1 cellular context compared by ENCODE assay signal in genomic region chr16:14110728-14111251, GRCh38.
TF ChIP-seq lines count a peak whose summit lies in the region.

No MANE protein-coding gene starts in this region.

TF ChIP-seq in HEK293, 187 proteins besides CTCF, POLR2A, EP300 and RAD21 (continued from another document):
- TF ChIP-seq GLIS1 (tag by site-specific recombination; IDR thresholded peaks at IDR 0.05) (no peak), ZSCAN16 (tag by site-specific recombination; IDR thresholded peaks at IDR 0.05) (no peak), SP3 (tag by site-specific recombination; IDR thresholded peaks at IDR 0.05) (no peak), SCRT1 (tag by site-specific recombination; IDR thresholded peaks at IDR 0.05; ENCODE audit: borderline replicate concordance) (no peak), GFI1B (tag by site-specific recombination; IDR thresholded peaks at IDR 0.05) (no peak), ZNF202 (tag by site-specific recombination; IDR thresholded peaks at IDR 0.05; ENCODE audit: borderline replicate concordance) (no peak), ZNF658 (tag by site-specific recombination; IDR thresholded peaks at IDR 0.05) (no peak), ZNF654 (tag by site-specific recombination; IDR thresholded peaks at IDR 0.05; ENCODE audit: low read depth) (no peak), ZNF488 (tag by site-specific recombination; IDR thresholded peaks at IDR 0.05) (no peak), ZNF571 (tag by site-specific recombination; IDR thresholded peaks at IDR 0.05) (no peak), ZNF670 (tag by site-specific recombination; IDR thresholded peaks at IDR 0.05; ENCODE audit: low read depth) (no peak), ZNF311 (tag by site-specific recombination; IDR thresholded peaks at IDR 0.05; ENCODE audit: borderline replicate concordance) (no peak), ZFHX2 (tag by site-specific recombination; conservative IDR thresholded peaks at IDR 0.05) (no peak), ZNF473 (tag by site-specific recombination; IDR thresholded peaks at IDR 0.05) (no peak), PRDM6 (tag by site-specific recombination; IDR thresholded peaks at IDR 0.05) (peak; percentile 90), ZNF785 (tag by site-specific recombination; IDR thresholded peaks at IDR 0.05) (no peak), ZNF600 (tag by site-specific recombination; IDR thresholded peaks at IDR 0.05) (peak; percentile 59; the same call in 1 of the 2 replicates), ZNF664 (tag by site-specific recombination; IDR thresholded peaks at IDR 0.05) (no peak), ZNF324 (tag by site-specific recombination; IDR thresholded peaks at IDR 0.05) (no peak), SP7 (tag by site-specific recombination; IDR thresholded peaks at IDR 0.05) (no peak), ZNF211 (tag by site-specific recombination; IDR thresholded peaks at IDR 0.05; ENCODE audit: low read depth) (no peak), ZNF112 (tag by site-specific recombination; IDR thresholded peaks at IDR 0.05) (no peak), ZNF623 (tag by site-specific recombination; IDR thresholded peaks at IDR 0.05) (no peak), ZNF580 (tag by site-specific recombination; IDR thresholded peaks at IDR 0.05) (no peak), GLI2 (tag by site-specific recombination; IDR thresholded peaks at IDR 0.05; ENCODE audit: borderline replicate concordance, low read depth) (no peak), ZNF704 (tag by site-specific recombination; IDR thresholded peaks at IDR 0.05) (no peak), FEZF1 (tag by site-specific recombination; IDR thresholded peaks at IDR 0.05) (peak; percentile 69), ZNF239 (tag by site-specific recombination; IDR thresholded peaks at IDR 0.05) (no peak), ZNF843 (tag by site-specific recombination; IDR thresholded peaks at IDR 0.05) (no peak), ZNF214 (tag by site-specific recombination; IDR thresholded peaks at IDR 0.05; ENCODE audit: borderline replicate concordance) (no peak), ZBTB21 (tag by site-specific recombination; IDR thresholded peaks at IDR 0.05) (no peak), ZBTB17 (tag by site-specific recombination; IDR thresholded peaks at IDR 0.05) (peak; percentile 96), ZBTB48 (tag by site-specific recombination; IDR thresholded peaks at IDR 0.05) (no peak), ZNF221 (tag by site-specific recombination; IDR thresholded peaks at IDR 0.05; ENCODE audit: borderline replicate concordance) (no peak), ZNF133 (tag by site-specific recombination; IDR thresholded peaks at IDR 0.05) (no peak)
- TF ChIP-seq, protein P1, sequence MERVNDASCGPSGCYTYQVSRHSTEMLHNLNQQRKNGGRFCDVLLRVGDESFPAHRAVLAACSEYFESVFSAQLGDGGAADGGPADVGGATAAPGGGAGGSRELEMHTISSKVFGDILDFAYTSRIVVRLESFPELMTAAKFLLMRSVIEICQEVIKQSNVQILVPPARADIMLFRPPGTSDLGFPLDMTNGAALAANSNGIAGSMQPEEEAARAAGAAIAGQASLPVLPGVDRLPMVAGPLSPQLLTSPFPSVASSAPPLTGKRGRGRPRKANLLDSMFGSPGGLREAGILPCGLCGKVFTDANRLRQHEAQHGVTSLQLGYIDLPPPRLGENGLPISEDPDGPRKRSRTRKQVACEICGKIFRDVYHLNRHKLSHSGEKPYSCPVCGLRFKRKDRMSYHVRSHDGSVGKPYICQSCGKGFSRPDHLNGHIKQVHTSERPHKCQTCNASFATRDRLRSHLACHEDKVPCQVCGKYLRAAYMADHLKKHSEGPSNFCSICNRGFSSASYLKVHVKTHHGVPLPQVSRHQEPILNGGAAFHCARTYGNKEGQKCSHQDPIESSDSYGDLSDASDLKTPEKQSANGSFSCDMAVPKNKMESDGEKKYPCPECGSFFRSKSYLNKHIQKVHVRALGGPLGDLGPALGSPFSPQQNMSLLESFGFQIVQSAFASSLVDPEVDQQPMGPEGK (tag by site-specific recombination; IDR thresholded peaks at IDR 0.05) = peak; percentile 45; the same call in 1 of the 2 replicates
- TF ChIP-seq, protein P2, sequence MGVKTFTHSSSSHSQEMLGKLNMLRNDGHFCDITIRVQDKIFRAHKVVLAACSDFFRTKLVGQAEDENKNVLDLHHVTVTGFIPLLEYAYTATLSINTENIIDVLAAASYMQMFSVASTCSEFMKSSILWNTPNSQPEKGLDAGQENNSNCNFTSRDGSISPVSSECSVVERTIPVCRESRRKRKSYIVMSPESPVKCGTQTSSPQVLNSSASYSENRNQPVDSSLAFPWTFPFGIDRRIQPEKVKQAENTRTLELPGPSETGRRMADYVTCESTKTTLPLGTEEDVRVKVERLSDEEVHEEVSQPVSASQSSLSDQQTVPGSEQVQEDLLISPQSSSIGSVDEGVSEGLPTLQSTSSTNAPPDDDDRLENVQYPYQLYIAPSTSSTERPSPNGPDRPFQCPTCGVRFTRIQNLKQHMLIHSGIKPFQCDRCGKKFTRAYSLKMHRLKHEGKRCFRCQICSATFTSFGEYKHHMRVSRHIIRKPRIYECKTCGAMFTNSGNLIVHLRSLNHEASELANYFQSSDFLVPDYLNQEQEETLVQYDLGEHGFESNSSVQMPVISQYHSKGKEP (tag by site-specific recombination; IDR thresholded peaks at IDR 0.05) = no peak
- TF ChIP-seq, protein P3, sequence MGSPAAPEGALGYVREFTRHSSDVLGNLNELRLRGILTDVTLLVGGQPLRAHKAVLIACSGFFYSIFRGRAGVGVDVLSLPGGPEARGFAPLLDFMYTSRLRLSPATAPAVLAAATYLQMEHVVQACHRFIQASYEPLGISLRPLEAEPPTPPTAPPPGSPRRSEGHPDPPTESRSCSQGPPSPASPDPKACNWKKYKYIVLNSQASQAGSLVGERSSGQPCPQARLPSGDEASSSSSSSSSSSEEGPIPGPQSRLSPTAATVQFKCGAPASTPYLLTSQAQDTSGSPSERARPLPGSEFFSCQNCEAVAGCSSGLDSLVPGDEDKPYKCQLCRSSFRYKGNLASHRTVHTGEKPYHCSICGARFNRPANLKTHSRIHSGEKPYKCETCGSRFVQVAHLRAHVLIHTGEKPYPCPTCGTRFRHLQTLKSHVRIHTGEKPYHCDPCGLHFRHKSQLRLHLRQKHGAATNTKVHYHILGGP (tag by site-specific recombination; IDR thresholded peaks at IDR 0.05) = 0 out of 2 replicates have a peak, but pooled peaks have one; percentile 20
- TF ChIP-seq, protein P4, sequence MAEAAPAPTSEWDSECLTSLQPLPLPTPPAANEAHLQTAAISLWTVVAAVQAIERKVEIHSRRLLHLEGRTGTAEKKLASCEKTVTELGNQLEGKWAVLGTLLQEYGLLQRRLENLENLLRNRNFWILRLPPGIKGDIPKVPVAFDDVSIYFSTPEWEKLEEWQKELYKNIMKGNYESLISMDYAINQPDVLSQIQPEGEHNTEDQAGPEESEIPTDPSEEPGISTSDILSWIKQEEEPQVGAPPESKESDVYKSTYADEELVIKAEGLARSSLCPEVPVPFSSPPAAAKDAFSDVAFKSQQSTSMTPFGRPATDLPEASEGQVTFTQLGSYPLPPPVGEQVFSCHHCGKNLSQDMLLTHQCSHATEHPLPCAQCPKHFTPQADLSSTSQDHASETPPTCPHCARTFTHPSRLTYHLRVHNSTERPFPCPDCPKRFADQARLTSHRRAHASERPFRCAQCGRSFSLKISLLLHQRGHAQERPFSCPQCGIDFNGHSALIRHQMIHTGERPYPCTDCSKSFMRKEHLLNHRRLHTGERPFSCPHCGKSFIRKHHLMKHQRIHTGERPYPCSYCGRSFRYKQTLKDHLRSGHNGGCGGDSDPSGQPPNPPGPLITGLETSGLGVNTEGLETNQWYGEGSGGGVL (tag by site-specific recombination; IDR thresholded peaks at IDR 0.05) = no peak
- TF ChIP-seq, protein P5, sequence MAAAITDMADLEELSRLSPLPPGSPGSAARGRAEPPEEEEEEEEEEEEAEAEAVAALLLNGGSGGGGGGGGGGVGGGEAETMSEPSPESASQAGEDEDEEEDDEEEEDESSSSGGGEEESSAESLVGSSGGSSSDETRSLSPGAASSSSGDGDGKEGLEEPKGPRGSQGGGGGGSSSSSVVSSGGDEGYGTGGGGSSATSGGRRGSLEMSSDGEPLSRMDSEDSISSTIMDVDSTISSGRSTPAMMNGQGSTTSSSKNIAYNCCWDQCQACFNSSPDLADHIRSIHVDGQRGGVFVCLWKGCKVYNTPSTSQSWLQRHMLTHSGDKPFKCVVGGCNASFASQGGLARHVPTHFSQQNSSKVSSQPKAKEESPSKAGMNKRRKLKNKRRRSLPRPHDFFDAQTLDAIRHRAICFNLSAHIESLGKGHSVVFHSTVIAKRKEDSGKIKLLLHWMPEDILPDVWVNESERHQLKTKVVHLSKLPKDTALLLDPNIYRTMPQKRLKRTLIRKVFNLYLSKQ (tag by site-specific recombination; IDR thresholded peaks at IDR 0.05; ENCODE audit: borderline replicate concordance) = no peak
- TF ChIP-seq, protein P6, sequence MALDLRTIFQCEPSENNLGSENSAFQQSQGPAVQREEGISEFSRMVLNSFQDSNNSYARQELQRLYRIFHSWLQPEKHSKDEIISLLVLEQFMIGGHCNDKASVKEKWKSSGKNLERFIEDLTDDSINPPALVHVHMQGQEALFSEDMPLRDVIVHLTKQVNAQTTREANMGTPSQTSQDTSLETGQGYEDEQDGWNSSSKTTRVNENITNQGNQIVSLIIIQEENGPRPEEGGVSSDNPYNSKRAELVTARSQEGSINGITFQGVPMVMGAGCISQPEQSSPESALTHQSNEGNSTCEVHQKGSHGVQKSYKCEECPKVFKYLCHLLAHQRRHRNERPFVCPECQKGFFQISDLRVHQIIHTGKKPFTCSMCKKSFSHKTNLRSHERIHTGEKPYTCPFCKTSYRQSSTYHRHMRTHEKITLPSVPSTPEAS (tag by site-specific recombination; IDR thresholded peaks at IDR 0.05) = no peak
- TF ChIP-seq, protein P7, sequence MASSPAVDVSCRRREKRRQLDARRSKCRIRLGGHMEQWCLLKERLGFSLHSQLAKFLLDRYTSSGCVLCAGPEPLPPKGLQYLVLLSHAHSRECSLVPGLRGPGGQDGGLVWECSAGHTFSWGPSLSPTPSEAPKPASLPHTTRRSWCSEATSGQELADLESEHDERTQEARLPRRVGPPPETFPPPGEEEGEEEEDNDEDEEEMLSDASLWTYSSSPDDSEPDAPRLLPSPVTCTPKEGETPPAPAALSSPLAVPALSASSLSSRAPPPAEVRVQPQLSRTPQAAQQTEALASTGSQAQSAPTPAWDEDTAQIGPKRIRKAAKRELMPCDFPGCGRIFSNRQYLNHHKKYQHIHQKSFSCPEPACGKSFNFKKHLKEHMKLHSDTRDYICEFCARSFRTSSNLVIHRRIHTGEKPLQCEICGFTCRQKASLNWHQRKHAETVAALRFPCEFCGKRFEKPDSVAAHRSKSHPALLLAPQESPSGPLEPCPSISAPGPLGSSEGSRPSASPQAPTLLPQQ (tag by site-specific recombination; IDR thresholded peaks at IDR 0.05) = no peak
- TF ChIP-seq, protein P8, sequence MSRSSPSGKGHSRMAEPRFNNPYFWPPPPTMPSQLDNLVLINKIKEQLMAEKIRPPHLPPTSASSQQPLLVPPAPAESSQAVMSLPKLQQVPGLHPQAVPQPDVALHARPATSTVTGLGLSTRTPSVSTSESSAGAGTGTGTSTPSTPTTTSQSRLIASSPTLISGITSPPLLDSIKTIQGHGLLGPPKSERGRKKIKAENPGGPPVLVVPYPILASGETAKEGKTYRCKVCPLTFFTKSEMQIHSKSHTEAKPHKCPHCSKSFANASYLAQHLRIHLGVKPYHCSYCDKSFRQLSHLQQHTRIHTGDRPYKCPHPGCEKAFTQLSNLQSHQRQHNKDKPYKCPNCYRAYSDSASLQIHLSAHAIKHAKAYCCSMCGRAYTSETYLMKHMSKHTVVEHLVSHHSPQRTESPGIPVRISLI (tag by site-specific recombination; IDR thresholded peaks at IDR 0.05) = no peak
